1 cellular context compared by ENCODE assay signal in the genomic region with DNA sequence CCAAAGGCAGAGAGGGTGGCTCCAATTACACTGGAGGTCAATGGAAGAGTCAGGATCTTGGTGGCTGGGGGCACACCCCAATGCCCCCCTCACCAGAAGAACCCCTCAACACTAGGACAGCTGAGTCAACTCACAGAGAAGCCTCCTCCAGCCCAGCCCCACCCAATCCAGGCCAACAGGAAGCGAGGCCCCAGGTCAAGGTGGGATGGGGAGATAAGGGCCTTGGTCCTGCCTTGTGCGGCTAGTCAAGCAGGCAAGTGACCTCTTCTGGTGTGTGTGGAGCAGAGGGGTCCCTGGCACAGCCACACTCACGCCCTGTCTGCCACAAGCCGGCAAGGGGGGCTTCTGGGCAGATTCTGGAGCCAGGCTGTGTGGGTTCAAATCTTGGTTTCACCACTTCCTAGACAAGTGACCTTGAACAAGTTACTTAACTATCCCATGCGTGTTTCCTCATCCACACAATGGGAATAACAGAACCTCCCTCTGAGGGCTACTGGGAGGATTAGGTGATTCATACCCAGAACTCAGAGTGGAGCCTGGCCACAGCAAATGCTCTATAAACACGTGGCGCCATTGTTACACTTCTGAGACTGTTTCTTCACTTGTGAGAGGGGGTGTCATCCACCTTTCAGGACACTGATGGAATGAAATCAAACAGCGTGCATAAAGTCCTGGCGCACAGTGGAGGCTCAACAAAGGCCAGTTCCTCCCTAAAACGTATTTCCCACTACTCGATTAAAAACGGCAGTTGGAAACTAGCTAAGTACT.
TF ChIP-seq lines count a peak whose summit lies in the region.

No MANE protein-coding gene starts in this region.

TF ChIP-seq in HepG2, 621 proteins besides CTCF, POLR2A, EP300 and RAD21 (continued from another document and continues in another):
- TF ChIP-seq, protein P1, sequence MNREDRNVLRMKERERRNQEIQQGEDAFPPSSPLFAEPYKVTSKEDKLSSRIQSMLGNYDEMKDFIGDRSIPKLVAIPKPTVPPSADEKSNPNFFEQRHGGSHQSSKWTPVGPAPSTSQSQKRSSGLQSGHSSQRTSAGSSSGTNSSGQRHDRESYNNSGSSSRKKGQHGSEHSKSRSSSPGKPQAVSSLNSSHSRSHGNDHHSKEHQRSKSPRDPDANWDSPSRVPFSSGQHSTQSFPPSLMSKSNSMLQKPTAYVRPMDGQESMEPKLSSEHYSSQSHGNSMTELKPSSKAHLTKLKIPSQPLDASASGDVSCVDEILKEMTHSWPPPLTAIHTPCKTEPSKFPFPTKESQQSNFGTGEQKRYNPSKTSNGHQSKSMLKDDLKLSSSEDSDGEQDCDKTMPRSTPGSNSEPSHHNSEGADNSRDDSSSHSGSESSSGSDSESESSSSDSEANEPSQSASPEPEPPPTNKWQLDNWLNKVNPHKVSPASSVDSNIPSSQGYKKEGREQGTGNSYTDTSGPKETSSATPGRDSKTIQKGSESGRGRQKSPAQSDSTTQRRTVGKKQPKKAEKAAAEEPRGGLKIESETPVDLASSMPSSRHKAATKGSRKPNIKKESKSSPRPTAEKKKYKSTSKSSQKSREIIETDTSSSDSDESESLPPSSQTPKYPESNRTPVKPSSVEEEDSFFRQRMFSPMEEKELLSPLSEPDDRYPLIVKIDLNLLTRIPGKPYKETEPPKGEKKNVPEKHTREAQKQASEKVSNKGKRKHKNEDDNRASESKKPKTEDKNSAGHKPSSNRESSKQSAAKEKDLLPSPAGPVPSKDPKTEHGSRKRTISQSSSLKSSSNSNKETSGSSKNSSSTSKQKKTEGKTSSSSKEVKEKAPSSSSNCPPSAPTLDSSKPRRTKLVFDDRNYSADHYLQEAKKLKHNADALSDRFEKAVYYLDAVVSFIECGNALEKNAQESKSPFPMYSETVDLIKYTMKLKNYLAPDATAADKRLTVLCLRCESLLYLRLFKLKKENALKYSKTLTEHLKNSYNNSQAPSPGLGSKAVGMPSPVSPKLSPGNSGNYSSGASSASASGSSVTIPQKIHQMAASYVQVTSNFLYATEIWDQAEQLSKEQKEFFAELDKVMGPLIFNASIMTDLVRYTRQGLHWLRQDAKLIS (CRISPR knock-in tag; IDR thresholded peaks at IDR 0.05) = 0 out of 2 replicates have a peak, but pooled peaks have one; percentile 64
- TF ChIP-seq MAFG (CRISPR knock-in tag; IDR thresholded peaks at IDR 0.05) (no peak), ZNF224 (CRISPR knock-in tag; IDR thresholded peaks at IDR 0.05) (no peak), MTA3 (CRISPR knock-in tag; IDR thresholded peaks at IDR 0.05) (no peak), SALL1 (CRISPR knock-in tag; IDR thresholded peaks at IDR 0.05) (no peak), MED13 (CRISPR knock-in tag; IDR thresholded peaks at IDR 0.05) (no peak), KLF16 (CRISPR knock-in tag; IDR thresholded peaks at IDR 0.05) (0 out of 4 replicates have a peak, but pooled peaks of 1 of the 2 experiments have one; percentile 30), KLF9 (CRISPR knock-in tag; IDR thresholded peaks at IDR 0.05; ENCODE audit: low read depth) (no peak), ZNF652 (CRISPR knock-in tag; IDR thresholded peaks at IDR 0.05; ENCODE audit: borderline replicate concordance, low read depth) (no peak), ZNF367 (CRISPR knock-in tag; IDR thresholded peaks at IDR 0.05; ENCODE audit: borderline replicate concordance) (no peak), MED1 (CRISPR knock-in tag; IDR thresholded peaks at IDR 0.05) (no peak), THAP8 (CRISPR knock-in tag; IDR thresholded peaks at IDR 0.05; ENCODE audit: borderline replicate concordance) (no peak), SOX13 (IDR thresholded peaks at IDR 0.05) (no peak), SOX13 (CRISPR knock-in tag; conservative IDR thresholded peaks at IDR 0.05 in 1 of 2, IDR thresholded peaks at IDR 0.05 in 1 of 2) (peak in 1 of 2 experiments; percentile 53; a peak in 1 of 4 replicates), GFI1 (CRISPR knock-in tag; IDR thresholded peaks at IDR 0.05; ENCODE audit: borderline replicate concordance) (no peak), ZNF607 (CRISPR knock-in tag; IDR thresholded peaks at IDR 0.05; ENCODE audit: borderline replicate concordance) (no peak), FOXA1 (IDR thresholded peaks at IDR 0.05) (no peak), FOXA1 (CRISPR knock-in tag; IDR thresholded peaks at IDR 0.05) (peak; percentile 23; the same call in 1 of the 2 replicates), KDM3A (CRISPR knock-in tag; IDR thresholded peaks at IDR 0.05; ENCODE audit: low read depth) (no peak), LCORL (IDR thresholded peaks at IDR 0.05) (no peak), LCORL (CRISPR knock-in tag; IDR thresholded peaks at IDR 0.05) (no peak), JUND (CRISPR knock-in tag; IDR thresholded peaks at IDR 0.05) (no peak), NFE2L2 (IDR thresholded peaks at IDR 0.05; ENCODE audit: low read length) (no peak), TEAD3 (CRISPR knock-in tag; optimal IDR thresholded peaks at IDR 0.05; ENCODE audit: borderline replicate concordance) (no peak), UBTF (CRISPR knock-in tag; IDR thresholded peaks at IDR 0.05) (no peak), SOX6 (IDR thresholded peaks at IDR 0.05) (no peak), SOX6 (CRISPR knock-in tag; IDR thresholded peaks at IDR 0.05) (no peak), SMARCE1 (IDR thresholded peaks at IDR 0.05; ENCODE audit: borderline replicate concordance) (no peak), DPF2 (CRISPR knock-in tag; IDR thresholded peaks at IDR 0.05; ENCODE audit: borderline replicate concordance, low read depth) (no peak), NFYB (CRISPR knock-in tag; IDR thresholded peaks at IDR 0.05) (no peak), EEA1 (CRISPR knock-in tag; IDR thresholded peaks at IDR 0.05; ENCODE audit: borderline replicate concordance) (no peak), ZMYM3 (CRISPR knock-in tag; IDR thresholded peaks at IDR 0.05) (no peak), ZFP41 (CRISPR knock-in tag; IDR thresholded peaks at IDR 0.05; ENCODE audit: borderline replicate concordance) (no peak), SMC3 (IDR thresholded peaks at IDR 0.05; ENCODE audit: low read length) (no peak), PAF1 (CRISPR knock-in tag; IDR thresholded peaks at IDR 0.05) (no peak), POLR2AphosphoS5 (IDR thresholded peaks at IDR 0.05; ENCODE audit: low read depth, low read length) (no peak), SOX5 (CRISPR knock-in tag; IDR thresholded peaks at IDR 0.05; ENCODE audit: borderline replicate concordance) (no peak; the same call in 1 of the 2 replicates), ZNF501 (CRISPR knock-in tag; IDR thresholded peaks at IDR 0.05) (no peak), ZNF557 (CRISPR knock-in tag; IDR thresholded peaks at IDR 0.05) (no peak), ZSCAN9 (CRISPR knock-in tag; IDR thresholded peaks at IDR 0.05; ENCODE audit: borderline replicate concordance) (no peak), ZNF468 (CRISPR knock-in tag; IDR thresholded peaks at IDR 0.05) (no peak), SATB2 (CRISPR knock-in tag; IDR thresholded peaks at IDR 0.05) (no peak), MIXL1 (CRISPR knock-in tag; IDR thresholded peaks at IDR 0.05) (no peak), ETV5 (CRISPR knock-in tag; IDR thresholded peaks at IDR 0.05; ENCODE audit: borderline replicate concordance) (no peak), ZBTB38 (CRISPR knock-in tag; IDR thresholded peaks at IDR 0.05) (peak; percentile 84; the same call in 1 of the 2 replicates), CBX5 (CRISPR knock-in tag; IDR thresholded peaks at IDR 0.05; ENCODE audit: borderline replicate concordance) (no peak), SSRP1 (CRISPR knock-in tag; IDR thresholded peaks at IDR 0.05) (no peak; the same call in 1 of the 2 replicates), HHEX (CRISPR knock-in tag; IDR thresholded peaks at IDR 0.05) (no peak), SRSF4 (IDR thresholded peaks at IDR 0.05; ENCODE audit: low read depth, low read length, poor library complexity, severe bottlenecking) (no peak)
- TF ChIP-seq, protein P2, sequence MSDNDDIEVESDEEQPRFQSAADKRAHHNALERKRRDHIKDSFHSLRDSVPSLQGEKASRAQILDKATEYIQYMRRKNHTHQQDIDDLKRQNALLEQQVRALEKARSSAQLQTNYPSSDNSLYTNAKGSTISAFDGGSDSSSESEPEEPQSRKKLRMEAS (IDR thresholded peaks at IDR 0.05) = no peak
- TF ChIP-seq, protein P3, sequence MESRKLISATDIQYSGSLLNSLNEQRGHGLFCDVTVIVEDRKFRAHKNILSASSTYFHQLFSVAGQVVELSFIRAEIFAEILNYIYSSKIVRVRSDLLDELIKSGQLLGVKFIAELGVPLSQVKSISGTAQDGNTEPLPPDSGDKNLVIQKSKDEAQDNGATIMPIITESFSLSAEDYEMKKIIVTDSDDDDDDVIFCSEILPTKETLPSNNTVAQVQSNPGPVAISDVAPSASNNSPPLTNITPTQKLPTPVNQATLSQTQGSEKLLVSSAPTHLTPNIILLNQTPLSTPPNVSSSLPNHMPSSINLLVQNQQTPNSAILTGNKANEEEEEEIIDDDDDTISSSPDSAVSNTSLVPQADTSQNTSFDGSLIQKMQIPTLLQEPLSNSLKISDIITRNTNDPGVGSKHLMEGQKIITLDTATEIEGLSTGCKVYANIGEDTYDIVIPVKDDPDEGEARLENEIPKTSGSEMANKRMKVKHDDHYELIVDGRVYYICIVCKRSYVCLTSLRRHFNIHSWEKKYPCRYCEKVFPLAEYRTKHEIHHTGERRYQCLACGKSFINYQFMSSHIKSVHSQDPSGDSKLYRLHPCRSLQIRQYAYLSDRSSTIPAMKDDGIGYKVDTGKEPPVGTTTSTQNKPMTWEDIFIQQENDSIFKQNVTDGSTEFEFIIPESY (CRISPR knock-in tag; IDR thresholded peaks at IDR 0.05) = peak; percentile 90; the same call in 1 of the 2 replicates
- TF ChIP-seq, protein P4, sequence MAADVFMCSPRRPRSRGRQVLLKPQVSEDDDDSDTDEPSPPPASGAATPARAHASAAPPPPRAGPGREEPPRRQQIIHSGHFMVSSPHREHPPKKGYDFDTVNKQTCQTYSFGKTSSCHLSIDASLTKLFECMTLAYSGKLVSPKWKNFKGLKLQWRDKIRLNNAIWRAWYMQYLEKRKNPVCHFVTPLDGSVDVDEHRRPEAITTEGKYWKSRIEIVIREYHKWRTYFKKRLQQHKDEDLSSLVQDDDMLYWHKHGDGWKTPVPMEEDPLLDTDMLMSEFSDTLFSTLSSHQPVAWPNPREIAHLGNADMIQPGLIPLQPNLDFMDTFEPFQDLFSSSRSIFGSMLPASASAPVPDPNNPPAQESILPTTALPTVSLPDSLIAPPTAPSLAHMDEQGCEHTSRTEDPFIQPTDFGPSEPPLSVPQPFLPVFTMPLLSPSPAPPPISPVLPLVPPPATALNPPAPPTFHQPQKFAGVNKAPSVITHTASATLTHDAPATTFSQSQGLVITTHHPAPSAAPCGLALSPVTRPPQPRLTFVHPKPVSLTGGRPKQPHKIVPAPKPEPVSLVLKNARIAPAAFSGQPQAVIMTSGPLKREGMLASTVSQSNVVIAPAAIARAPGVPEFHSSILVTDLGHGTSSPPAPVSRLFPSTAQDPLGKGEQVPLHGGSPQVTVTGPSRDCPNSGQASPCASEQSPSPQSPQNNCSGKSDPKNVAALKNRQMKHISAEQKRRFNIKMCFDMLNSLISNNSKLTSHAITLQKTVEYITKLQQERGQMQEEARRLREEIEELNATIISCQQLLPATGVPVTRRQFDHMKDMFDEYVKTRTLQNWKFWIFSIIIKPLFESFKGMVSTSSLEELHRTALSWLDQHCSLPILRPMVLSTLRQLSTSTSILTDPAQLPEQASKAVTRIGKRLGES (CRISPR knock-in tag; IDR thresholded peaks at IDR 0.05; ENCODE audit: borderline replicate concordance) = no peak
- TF ChIP-seq, protein P5, sequence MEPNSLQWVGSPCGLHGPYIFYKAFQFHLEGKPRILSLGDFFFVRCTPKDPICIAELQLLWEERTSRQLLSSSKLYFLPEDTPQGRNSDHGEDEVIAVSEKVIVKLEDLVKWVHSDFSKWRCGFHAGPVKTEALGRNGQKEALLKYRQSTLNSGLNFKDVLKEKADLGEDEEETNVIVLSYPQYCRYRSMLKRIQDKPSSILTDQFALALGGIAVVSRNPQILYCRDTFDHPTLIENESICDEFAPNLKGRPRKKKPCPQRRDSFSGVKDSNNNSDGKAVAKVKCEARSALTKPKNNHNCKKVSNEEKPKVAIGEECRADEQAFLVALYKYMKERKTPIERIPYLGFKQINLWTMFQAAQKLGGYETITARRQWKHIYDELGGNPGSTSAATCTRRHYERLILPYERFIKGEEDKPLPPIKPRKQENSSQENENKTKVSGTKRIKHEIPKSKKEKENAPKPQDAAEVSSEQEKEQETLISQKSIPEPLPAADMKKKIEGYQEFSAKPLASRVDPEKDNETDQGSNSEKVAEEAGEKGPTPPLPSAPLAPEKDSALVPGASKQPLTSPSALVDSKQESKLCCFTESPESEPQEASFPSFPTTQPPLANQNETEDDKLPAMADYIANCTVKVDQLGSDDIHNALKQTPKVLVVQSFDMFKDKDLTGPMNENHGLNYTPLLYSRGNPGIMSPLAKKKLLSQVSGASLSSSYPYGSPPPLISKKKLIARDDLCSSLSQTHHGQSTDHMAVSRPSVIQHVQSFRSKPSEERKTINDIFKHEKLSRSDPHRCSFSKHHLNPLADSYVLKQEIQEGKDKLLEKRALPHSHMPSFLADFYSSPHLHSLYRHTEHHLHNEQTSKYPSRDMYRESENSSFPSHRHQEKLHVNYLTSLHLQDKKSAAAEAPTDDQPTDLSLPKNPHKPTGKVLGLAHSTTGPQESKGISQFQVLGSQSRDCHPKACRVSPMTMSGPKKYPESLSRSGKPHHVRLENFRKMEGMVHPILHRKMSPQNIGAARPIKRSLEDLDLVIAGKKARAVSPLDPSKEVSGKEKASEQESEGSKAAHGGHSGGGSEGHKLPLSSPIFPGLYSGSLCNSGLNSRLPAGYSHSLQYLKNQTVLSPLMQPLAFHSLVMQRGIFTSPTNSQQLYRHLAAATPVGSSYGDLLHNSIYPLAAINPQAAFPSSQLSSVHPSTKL (CRISPR knock-in tag; IDR thresholded peaks at IDR 0.05) = peak; percentile 15; the same call in 1 of the 2 replicates
